In the genomic region with DNA sequence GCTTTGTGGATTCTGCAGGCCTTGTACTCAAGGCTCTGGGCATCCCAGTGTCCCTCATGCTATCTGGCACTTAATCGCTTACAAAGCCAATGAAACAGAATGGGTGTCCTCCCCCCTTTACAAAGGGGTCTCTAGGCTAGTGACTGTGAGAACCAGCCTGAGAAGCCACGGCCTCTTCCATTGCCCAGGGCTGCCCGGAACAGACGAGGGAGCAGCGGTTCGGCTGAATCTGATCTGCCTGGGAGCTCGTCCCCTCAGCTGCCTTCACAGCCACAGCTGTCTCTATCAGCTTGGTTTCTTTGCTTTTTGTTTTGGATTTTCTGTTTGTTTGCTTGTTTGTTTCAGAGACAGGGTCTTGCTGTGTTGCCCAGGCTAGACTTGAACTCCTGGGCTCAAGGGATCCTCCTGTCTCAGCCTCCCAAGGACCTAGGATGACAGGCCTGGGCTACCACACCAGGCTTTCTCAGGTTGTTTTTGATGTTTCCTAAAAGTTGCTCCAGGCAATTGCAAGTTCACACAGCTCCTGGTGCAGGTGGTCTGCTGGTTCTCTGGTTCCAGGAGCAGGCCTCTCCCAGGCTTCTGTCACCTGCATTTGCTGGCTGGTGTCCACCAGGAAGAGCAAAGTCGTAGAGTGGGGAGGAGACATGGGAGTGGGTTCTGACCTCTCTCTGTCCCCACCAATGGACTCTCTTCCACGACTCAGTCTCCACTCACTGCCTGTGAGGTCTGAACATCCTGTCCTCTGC, we compare ENCODE assay signal across 25 cellular contexts. TPM values are rescaled to one million over a fixed set of nuclear protein-coding genes. Genes with fewer than 3 reads are reported as not detected.
DNase-seq lines count a peak whose midpoint lies in the region; ATAC-seq and TF ChIP-seq lines count a peak whose summit lies in the region.
"Had no signal": no experiment of that assay in that cellular context is flagged by ENCODE, and none has a peak within 500 bp of the region (broad histone marks: within the 10 kb centered on the region; RNA-seq: fewer than 3 reads in every experiment).

No MANE protein-coding gene starts in this region.

- no peaks in the 10 kb centered on the region for H3K9me3 Mint-ChIP-seq in chondrocyte (ENCODE audit: low read depth)
- H3K9me3 Mint-ChIP-seq: activated CD4-positive, alpha-beta T cell treated with anti-CD3 and anti-CD28 coated beads, Interleukin-2, amount 10 ng/mL, durations not matched to agents 24 days and 14 days; activated T-helper 17 cell treated with anti-CD3 and anti-CD28 coated beads, Interleukin-2, amount 50 U/mL, for 72 hours had no signal

- no peak for TF ChIP-seq CTCF in chondrocyte (IDR thresholded peaks at IDR 0.05)
- no peak for TF ChIP-seq CTCF in osteoblast (IDR thresholded peaks at IDR 0.05; ENCODE audit: extremely low read depth, low read depth, low read length)

- H3K36me3 ChIP-seq in osteoblast (ENCODE audit: insufficient read depth, low read length) = no peaks in the 10 kb centered on the region
- H3K36me3 ChIP-seq: SJSA1, tibial nerve had no signal

- H2AFZ ChIP-seq in osteoblast (ENCODE audit: low read length) = no peak overlapping the region

- H3K9me3 ChIP-seq in osteoblast (ENCODE audit: low read depth, low read length) = no peaks in the 10 kb centered on the region
- H3K9me3 ChIP-seq: mucosa of descending colon, SJSA1, tibial nerve had no signal

- H3K27ac ChIP-seq in osteoblast (ENCODE audit: low read depth, low read length) = peak overlapping the region; percentile 94
- H3K27ac ChIP-seq: tibial nerve had no signal

- peak overlapping the region; percentile 38 for H3K4me2 ChIP-seq in osteoblast (ENCODE audit: insufficient read depth, low read length)

- intact Hi-C loops in left cardiac atrium (cut with DNase I) = no loop called here

- H3K79me2 ChIP-seq in osteoblast (ENCODE audit: insufficient read depth, low read length) = no peaks in the 10 kb centered on the region

- no peaks in the 10 kb centered on the region for H3K36me3 Mint-ChIP-seq in chondrocyte (ENCODE audit: low read depth)

- H3K4me1 ChIP-seq in osteoblast (ENCODE audit: insufficient read depth, low read length) = peaks cover 46% of the 10 kb centered on the region

- DNase-seq in activated effector memory CD4-positive, alpha-beta T cell treated with anti-CD3 and anti-CD28 coated beads, Interleukin-2, amount 50 U/mL, for 16 hours = peak; percentile 43
- DNase-seq in activated effector memory CD4-positive, alpha-beta T cell treated with Interleukin-2 at 50 U/mL for 16 hours = no peak
- no peak for DNase-seq in chondrocyte (ENCODE audit: low spot score)
- DNase-seq in osteoblast (ENCODE audit: insufficient read length, low spot score, missing footprints) = no peak
- DNase-seq in dermis blood vessel endothelial cell = no peak
- no peak for DNase-seq in left cardiac atrium
- DNase-seq in stimulated activated CD8-positive, alpha-beta memory T cell treated with anti-CD3 and anti-CD28 coated beads, Interleukin-4, amount 100 ng/mL, for 48 hours = no peak
- DNase-seq: ACHN; activated CD4-positive, alpha-beta T cell treated with anti-CD3 and anti-CD28 coated beads, Interleukin-2, amount 10 ng/mL, durations not matched to agents 24 days and 14 days; C1 segment of cervical spinal cord; Calu3; glutamatergic neuron; left ventricle myocardium superior; mucosa of descending colon; NCI-H187; NCI-H345; NCI-H82; stimulated activated CD4-positive, alpha-beta T cell treated with anti-CD3 and anti-CD28 coated beads, Interleukin-2, amount 100 ng/mL, for 48 hours; stimulated activated naive CD8-positive, alpha-beta T cell treated with anti-CD3 and anti-CD28 coated beads, Interleukin-15, Interleukin-2, amounts not matched to agents 100 U/mL and 50 U/mL, for 24 hours; T-helper 17 cell had no signal

- H3K27ac Mint-ChIP-seq in chondrocyte (ENCODE audit: unreplicated experiment) = peak overlapping the region; percentile 91
- H3K27ac Mint-ChIP-seq: activated CD4-positive, alpha-beta T cell treated with anti-CD3 and anti-CD28 coated beads, Interleukin-2, amount 10 ng/mL, durations not matched to agents 24 days and 14 days; activated T-helper 17 cell treated with anti-CD3 and anti-CD28 coated beads, Interleukin-2, amount 50 U/mL, for 72 hours had no signal

- no peaks in the 10 kb centered on the region for H4K20me1 ChIP-seq in osteoblast (ENCODE audit: insufficient read depth, low read length)

- H3K4me3 Mint-ChIP-seq in chondrocyte (ENCODE audit: unreplicated experiment) = no peak overlapping the region
- H3K4me3 Mint-ChIP-seq: activated CD4-positive, alpha-beta T cell treated with anti-CD3 and anti-CD28 coated beads, Interleukin-2, amount 10 ng/mL, durations not matched to agents 24 days and 14 days; activated T-helper 17 cell treated with anti-CD3 and anti-CD28 coated beads, Interleukin-2, amount 50 U/mL, for 72 hours; T-helper 17 cell had no signal

- H3K4me3 ChIP-seq in osteoblast (ENCODE audit: insufficient read depth, low read length) = no peak overlapping the region
- H3K4me3 ChIP-seq: mucosa of descending colon, SJSA1, skin epidermis, tibial nerve had no signal

- TF ChIP-seq POLR2A in GM18505 (IDR thresholded peaks at IDR 0.05; ENCODE audit: borderline replicate concordance, extremely low read depth, insufficient read depth, insufficient read length) = no peak

- H3K27me3 ChIP-seq in osteoblast (ENCODE audit: insufficient read depth, low read length) = no peaks in the 10 kb centered on the region
- H3K27me3 ChIP-seq: SJSA1, tibial nerve had no signal

- H3K4me1 Mint-ChIP-seq in chondrocyte (ENCODE audit: low read depth) = peaks cover 43% of the 10 kb centered on the region

- H3K27me3 Mint-ChIP-seq in chondrocyte (ENCODE audit: low read depth) = no peaks in the 10 kb centered on the region

- no peak for ATAC-seq in left cardiac atrium
- no peak for ATAC-seq in GM18505 (IDR thresholded peaks at IDR 0.05; ENCODE audit: unreplicated experiment)
- ATAC-seq: activated T-helper 17 cell treated with anti-CD3 and anti-CD28 coated beads, Interleukin-2, amount 50 U/mL, for 72 hours; left ventricle myocardium superior; mucosa of descending colon; stimulated activated naive CD8-positive, alpha-beta T cell treated with anti-CD3 and anti-CD28 coated beads, Interleukin-15, Interleukin-2, amounts not matched to agents 100 U/mL and 50 U/mL, for 24 hours; T-helper 17 cell had no signal

RNA-seq across cellular contexts. Expression of gene RIN3, which starts 10.9 kb away (rescaled TPM):
- 18.8 to 24.2 TPM (median 20.2 TPM) in 3 replicates for total RNA-seq in chondrocyte
- 7.6 and 10.3 TPM in 2 replicates for total RNA-seq in osteoblast
- 7.7 and 11.1 TPM in 2 replicates for total RNA-seq in dermis blood vessel endothelial cell
- total RNA-seq in left cardiac atrium = 10 to 100 TPM; 19.1 to 19.9 TPM
